ENCODE assay signal across 13 cellular contexts in genomic region chr4:12445711-12446110, GRCh38.
DNase-seq lines count a peak whose midpoint lies in the region; ATAC-seq and TF ChIP-seq lines count a peak whose summit lies in the region.
"Had no signal": no experiment of that assay in that cellular context is flagged by ENCODE, and none has a peak within 500 bp of the region (broad histone marks: within the 10 kb centered on the region; RNA-seq: fewer than 3 reads in every experiment).

No MANE protein-coding gene starts in this region.

- no peak overlapping the region for H3K4me3 ChIP-seq in right atrium auricular region
- H3K4me3 ChIP-seq in hepatocyte: no peak overlapping the region
- H3K4me3 ChIP-seq in suprapubic skin: no peak overlapping the region
- H3K4me3 ChIP-seq: HAP-1 had no signal

- H3K4me2 ChIP-seq in hepatocyte: peak overlapping the region; percentile 33

- H3K9me3 ChIP-seq in right atrium auricular region (peaks cover 0 to 7% of the 10 kb centered on the region in 2 donors), hepatocyte (ENCODE audit: low read depth) (no peaks in the 10 kb centered on the region), suprapubic skin (peaks cover 8% of the 10 kb centered on the region)
- H3K9me3 ChIP-seq: HAP-1 had no signal

- no peaks in the 10 kb centered on the region for H3K36me3 Mint-ChIP-seq in nephron progenitor cell (ENCODE audit: low read depth)
- H3K36me3 Mint-ChIP-seq: CD4-positive, alpha-beta memory T cell had no signal

- TF ChIP-seq POLR2A in suprapubic skin (IDR thresholded peaks at IDR 0.05): no peak

- DNase-seq in right atrium auricular region (ENCODE audit: low spot score): no peak
- DNase-seq in left ventricle myocardium superior: no peak
- no peak for DNase-seq in hepatocyte (ENCODE audit: low spot score)
- no peak for DNase-seq in nephron progenitor cell
- DNase-seq in suprapubic skin (ENCODE audit: low spot score in 2 of 2): no peak
- no peak for DNase-seq in GM13977 (ENCODE audit: low spot score)
- DNase-seq: BE2C; CD4-positive, alpha-beta memory T cell; DMS79 had no signal

- H3K27ac Mint-ChIP-seq in nephron progenitor cell: peak overlapping the region; percentile 73
- H3K27ac Mint-ChIP-seq: CD4-positive, alpha-beta memory T cell had no signal

- TF ChIP-seq CTCF in right atrium auricular region (IDR thresholded peaks at IDR 0.05): no peak
- TF ChIP-seq CTCF in hepatocyte (IDR thresholded peaks at IDR 0.05; ENCODE audit: poor library complexity): no peak
- TF ChIP-seq CTCF in nephron progenitor cell (IDR thresholded peaks at IDR 0.05): no peak
- no peak for TF ChIP-seq CTCF in suprapubic skin (IDR thresholded peaks at IDR 0.05)
- no peak for TF ChIP-seq CTCF in GM13977 (IDR thresholded peaks at IDR 0.05; ENCODE audit: extremely low read depth, insufficient read depth, missing control alignments)

- H3K4me1 Mint-ChIP-seq in nephron progenitor cell: peaks cover 40% of the 10 kb centered on the region
- H3K4me1 Mint-ChIP-seq: CD4-positive, alpha-beta memory T cell had no signal

- H4K20me1 ChIP-seq in hepatocyte (ENCODE audit: insufficient read depth, poor library complexity, severe bottlenecking): no peaks in the 10 kb centered on the region

- no peaks in the 10 kb centered on the region for H3K79me2 ChIP-seq in hepatocyte

- no peaks in the 10 kb centered on the region for H3K36me3 ChIP-seq in right atrium auricular region
- H3K36me3 ChIP-seq in hepatocyte (replicated peaks; ENCODE audit: insufficient read depth, low read depth): no peaks in the 10 kb centered on the region
- no peaks in the 10 kb centered on the region for H3K36me3 ChIP-seq in suprapubic skin
- H3K36me3 ChIP-seq: BE2C, HAP-1 had no signal

- WGBS in hepatocyte (ENCODE audit: low lambda C conversion rate, missing lambda C conversion rate): 53% methylated on average over 3 of the region's 3 CpGs
- 49% methylated on average over 3 of the region's 3 CpGs for WGBS in suprapubic skin

- ATAC-seq in left ventricle myocardium superior (no peak), GM18517 (IDR thresholded peaks at IDR 0.05; ENCODE audit: unreplicated experiment) (no peak)
- ATAC-seq: HepG2 had no signal

- peaks cover 19% of the 10 kb centered on the region for H3K9me3 Mint-ChIP-seq in nephron progenitor cell

- H3K27ac ChIP-seq in right atrium auricular region: peak overlapping the region; percentile 61
- peak overlapping the region; percentile 35 for H3K27ac ChIP-seq in hepatocyte
- H3K27ac ChIP-seq in suprapubic skin: no peak overlapping the region
- H3K27ac ChIP-seq: C4-2B had no signal

- H3K4me3 Mint-ChIP-seq in nephron progenitor cell: no peak overlapping the region
- H3K4me3 Mint-ChIP-seq: CD4-positive, alpha-beta memory T cell had no signal

- no peak for TF ChIP-seq EP300 in suprapubic skin (IDR thresholded peaks at IDR 0.05)

- in situ Hi-C loops in GM13977 (cut with MboI; ENCODE audit: low pct_unique_long_range_greater_than_20kb, low sequenced_read_pairs, unreplicated experiment): no loop called here

- H3K27me3 ChIP-seq in right atrium auricular region (no peaks in the 10 kb centered on the region), hepatocyte (no peaks in the 10 kb centered on the region), suprapubic skin (no peaks in the 10 kb centered on the region)
- H3K27me3 ChIP-seq: BE2C had no signal

- H2AFZ ChIP-seq in hepatocyte: no peak overlapping the region

- no peaks in the 10 kb centered on the region for H3K9me2 ChIP-seq in hepatocyte (replicated peaks; ENCODE audit: insufficient read depth)

- peaks cover 3% of the 10 kb centered on the region for H3K27me3 Mint-ChIP-seq in nephron progenitor cell (ENCODE audit: low read depth, poor library complexity)
- H3K27me3 Mint-ChIP-seq: CD4-positive, alpha-beta memory T cell had no signal

- intact Hi-C loops in left ventricle myocardium superior (cut with micrococcal nuclease): no loop called here

- peaks cover 0 to 4% of the 10 kb centered on the region in 2 donors for H3K4me1 ChIP-seq in right atrium auricular region
- H3K4me1 ChIP-seq in hepatocyte (ENCODE audit: insufficient read depth): peaks cover 10% of the 10 kb centered on the region
- H3K4me1 ChIP-seq in suprapubic skin: no peaks in the 10 kb centered on the region
- H3K4me1 ChIP-seq: BE2C, HAP-1 had no signal
